ENCODE assay signal across 1 cellular context in the genomic region with DNA sequence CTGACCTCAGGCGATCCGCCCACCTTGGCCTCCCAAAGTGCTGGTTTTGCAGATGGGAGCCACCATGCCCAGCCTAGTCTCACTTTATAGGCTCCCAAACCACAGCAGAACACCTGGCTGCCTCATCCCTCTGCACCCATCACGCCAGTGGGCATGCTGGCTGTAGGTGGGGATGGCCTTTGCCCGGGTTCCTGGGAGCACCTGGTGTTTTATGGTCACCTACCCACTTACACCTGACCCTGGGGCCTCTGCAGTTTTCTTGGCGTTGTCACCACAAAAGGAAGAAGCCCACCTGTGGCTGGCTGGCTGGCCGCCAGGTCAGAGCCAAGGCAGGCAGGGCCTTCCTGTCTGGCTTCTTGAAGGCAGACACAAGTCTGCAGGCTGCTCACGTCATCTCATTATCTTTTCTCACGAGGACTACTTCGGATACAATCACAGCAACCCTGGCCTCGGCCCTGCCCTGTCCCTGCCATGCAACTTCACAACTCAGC.
TF ChIP-seq lines count a peak whose summit lies in the region.

No MANE protein-coding gene starts in this region.

TF ChIP-seq in GM12878, 131 proteins besides CTCF, POLR2A, EP300 and RAD21:
- TF ChIP-seq POLR2AphosphoS5 (IDR thresholded peaks at IDR 0.05; ENCODE audit: low read length): peak; percentile 65; the same call in 1 of the 2 replicates
- TF ChIP-seq RBBP5 (conservative IDR thresholded peaks at IDR 0.05): no peak
TF ChIP-seq in GM12878: peak in this region for 1.
